16 cellular contexts compared by ENCODE assay signal in the genomic region with DNA sequence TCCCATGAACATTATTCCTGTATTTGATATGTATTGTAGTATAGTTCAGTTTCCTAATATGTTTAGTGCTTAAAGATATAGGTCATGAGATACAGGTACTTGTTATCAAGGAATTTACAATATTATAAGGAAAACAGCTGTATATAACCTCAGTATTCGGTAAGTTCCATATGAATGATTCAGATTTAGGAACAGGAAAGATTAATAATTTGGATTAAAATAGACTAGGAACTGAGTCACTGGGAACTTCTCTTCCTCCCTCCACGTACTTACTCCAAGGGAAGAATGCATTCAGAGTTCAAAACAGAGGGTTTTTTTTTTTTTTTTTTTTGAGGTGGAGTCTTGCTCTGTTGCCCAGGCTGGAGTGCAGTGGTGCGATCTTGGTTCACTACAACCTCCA. TPM values are rescaled to one million over a fixed set of nuclear protein-coding genes. Genes with fewer than 3 reads are reported as not detected.
DNase-seq lines count a peak whose midpoint lies in the region; ATAC-seq and TF ChIP-seq lines count a peak whose summit lies in the region.
"Had no signal": no experiment of that assay in that cellular context is flagged by ENCODE, and none has a peak within 500 bp of the region (broad histone marks: within the 10 kb centered on the region; RNA-seq: fewer than 3 reads in every experiment).

No MANE protein-coding gene starts in this region.

- DNase-seq in AG20443 (ENCODE audit: low spot score) (peak; percentile 13), HT1080 (ENCODE audit: low read depth) (peak; percentile 30), fibroblast of lung (ENCODE audit: low read depth in 2 of 2) (peak in 1 of 2 donors; percentile 13), gastrocnemius medialis (no peak), DMS 273 (lab: John Stamatoyannopoulos, UW; ENCODE audit: unreplicated experiment) (no peak)
- DNase-seq: Calu3; CD4-positive, alpha-beta T cell; DMS79; Kasumi-1; NCI-H1105 treated with DMSO at 0.1 percent for 48 hours; NCI-H187; NCI-H446; NCI-H748 treated with DMSO at 0.1 percent for 48 hours had no signal

- no peaks in the 10 kb centered on the region for H3K4me1 ChIP-seq in fibroblast of lung (ENCODE audit: control insufficient read depth, extremely low read depth, insufficient read depth, low read length)
- peaks cover 39 to 44% of the 10 kb centered on the region in 2 donors for H3K4me1 ChIP-seq in gastrocnemius medialis
- H3K4me1 ChIP-seq: A549 had no signal

- ATAC-seq in gastrocnemius medialis (no peak), GM18517 (IDR thresholded peaks at IDR 0.05; ENCODE audit: unreplicated experiment) (no peak), GM19328 (IDR thresholded peaks at IDR 0.05; ENCODE audit: unreplicated experiment) (no peak)
- ATAC-seq: A549 had no signal

- no peaks in the 10 kb centered on the region for H4K20me1 ChIP-seq in fibroblast of lung (ENCODE audit: control insufficient read depth, extremely low read depth, insufficient read depth, low read length)

- H3K4me2 ChIP-seq in fibroblast of lung (ENCODE audit: extremely low read depth, insufficient read depth, low read length): no peak overlapping the region
- H3K4me2 ChIP-seq: A549 had no signal

- no peaks in the 10 kb centered on the region for H3K9me3 ChIP-seq in fibroblast of lung (ENCODE audit: control insufficient read depth, insufficient read depth, low read depth, low read length)
- H3K9me3 ChIP-seq in gastrocnemius medialis: no peaks in the 10 kb centered on the region
- H3K9me3 ChIP-seq: A549 had no signal

- H3K9ac ChIP-seq in fibroblast of lung (ENCODE audit: insufficient read depth, low read length): no peak overlapping the region

- H3K27me3 ChIP-seq in fibroblast of lung (ENCODE audit: control insufficient read depth, insufficient read depth, low read length): no peaks in the 10 kb centered on the region
- H3K27me3 ChIP-seq in gastrocnemius medialis: no peaks in the 10 kb centered on the region

- no peak for TF ChIP-seq POLR2A in gastrocnemius medialis (IDR thresholded peaks at IDR 0.05)

- H3K27ac ChIP-seq in fibroblast of lung (ENCODE audit: insufficient read depth, low read length) (peak overlapping the region; percentile 43), gastrocnemius medialis (peak overlapping the region; percentile 54 to 84 (median 68))
- H3K27ac ChIP-seq: A549 had no signal

- H2AFZ ChIP-seq in fibroblast of lung (ENCODE audit: low read length): no peak overlapping the region

- TF ChIP-seq CTCF in fibroblast of lung (conservative IDR thresholded peaks at IDR 0.05 in 1 of 2, IDR thresholded peaks at IDR 0.05 in 1 of 2; ENCODE audit: low read depth in 1 of 2, low read length in 2 of 2) (no peak), gastrocnemius medialis (IDR thresholded peaks at IDR 0.05 in 4 of 5, conservative IDR thresholded peaks at IDR 0.05 in 1 of 5) (no peak)

- in situ Hi-C loops in gastrocnemius medialis (cut with MboI; ENCODE audit: low sequenced_read_pairs in 4 of 4): no loop called here

- H3K4me3 ChIP-seq in fibroblast of lung (replicated peaks in 1 of 4; ENCODE audit: control extremely low read depth in 1 of 4, insufficient read depth in 1 of 4, low read depth in 3 of 4, low read length in 4 of 4) (no peak overlapping the region), gastrocnemius medialis (no peak overlapping the region)
- H3K4me3 ChIP-seq: A549 had no signal

- H3K36me3 ChIP-seq in fibroblast of lung (ENCODE audit: control insufficient read depth, insufficient read depth, low read length) (no peaks in the 10 kb centered on the region), gastrocnemius medialis (no peaks in the 10 kb centered on the region)

- intact Hi-C loops in gastrocnemius medialis (cut with DNase I; ENCODE audit: low total_unique reads): no loop called here

- peaks cover 1% of the 10 kb centered on the region for H3K79me2 ChIP-seq in fibroblast of lung (ENCODE audit: control insufficient read depth, insufficient read depth, low read length)

RNA-seq across cellular contexts. Expression of a gene that starts 20.0 kb away (rescaled TPM):
- 5.4 and 7.6 TPM in 2 replicates for total RNA-seq in HT1080 (2014; rRNA removed; shearing (Covaris generic))
- polyA plus RNA-seq in HT1080 (2015; cell fraction: cytosol; rRNA removed): 5.0 and 6.7 TPM in 2 replicates
- 10.2 and 10.3 TPM in 2 replicates for polyA plus RNA-seq in HT1080 (2015; cell fraction: nucleus; rRNA removed)
- 18.0 and 18.5 TPM in 2 replicates for total RNA-seq in fibroblast of lung
- 11.8 and 16.8 TPM in 2 replicates for polyA plus RNA-seq in fibroblast of lung
- 8.4 and 15.3 TPM in 2 replicates for polyA plus RNA-seq in fibroblast of lung (2012)
- polyA minus RNA-seq in fibroblast of lung (ENCODE audit: low replicate concordance): 4.6 and 5.0 TPM in 2 replicates
- 10 to 100 TPM; 12.1 to 41.6 (median 29.1) TPM for total RNA-seq in gastrocnemius medialis

Comparison
In these comparisons a context has a peak if more than half of its experiments do, and no peak if none do; other contexts are left out.
1. DNase-seq: peak in AG20443 (single experiment) and HT1080 (single experiment); none in gastrocnemius medialis (0 of 2) and DMS 273 (single experiment).